Comparison of ENCODE assay signal across 12 cellular contexts in genomic region chr14:54738009-54738408, GRCh38.
DNase-seq lines count a peak whose midpoint lies in the region; ATAC-seq and TF ChIP-seq lines count a peak whose summit lies in the region.
"Had no signal": no experiment of that assay in that cellular context is flagged by ENCODE, and none has a peak within 500 bp of the region (broad histone marks: within the 10 kb centered on the region; RNA-seq: fewer than 3 reads in every experiment).

No MANE protein-coding gene starts in this region.

- intact Hi-C loops in dorsolateral prefrontal cortex (cut with DNase I) = no loop called here
- intact Hi-C loops in CD4-positive, alpha-beta T cell (cut with DNase I, micrococcal nuclease) = no loop called here

- no peaks in the 10 kb centered on the region for H3K9me3 ChIP-seq in right atrium auricular region
- H3K9me3 ChIP-seq in CD4-positive, alpha-beta T cell (ENCODE audit: control insufficient read depth, low read length) = no peaks in the 10 kb centered on the region

- H3K36me3 ChIP-seq in right atrium auricular region = peaks cover 19% of the 10 kb centered on the region

- H3K9me3 Mint-ChIP-seq in stimulated activated naive CD8-positive, alpha-beta T cell treated with anti-CD3 and anti-CD28 coated beads, Interleukin-15, Interleukin-2, amounts not matched to agents 100 ng/mL and 50 ng/mL, for 24 hours = no peaks in the 10 kb centered on the region
- no peaks in the 10 kb centered on the region for H3K9me3 Mint-ChIP-seq in activated CD8-positive, alpha-beta T cell treated with anti-CD3 and anti-CD28 coated beads, Interleukin-2, amount 10 ng/mL, durations not matched to agents 7 days and 5 days (ENCODE audit: insufficient read depth)
- no peaks in the 10 kb centered on the region for H3K9me3 Mint-ChIP-seq in CD4-positive, alpha-beta T cell

- H3K4me1 Mint-ChIP-seq in stimulated activated naive CD8-positive, alpha-beta T cell treated with anti-CD3 and anti-CD28 coated beads, Interleukin-15, Interleukin-2, amounts not matched to agents 100 ng/mL and 50 ng/mL, for 24 hours (ENCODE audit: low read depth) = peaks cover 73% of the 10 kb centered on the region
- peaks cover 88% of the 10 kb centered on the region for H3K4me1 Mint-ChIP-seq in activated CD8-positive, alpha-beta T cell treated with anti-CD3 and anti-CD28 coated beads, Interleukin-2, amount 10 ng/mL, durations not matched to agents 7 days and 5 days (ENCODE audit: low read depth)
- H3K4me1 Mint-ChIP-seq in CD4-positive, alpha-beta T cell (ENCODE audit: low read depth) = peaks cover 35% of the 10 kb centered on the region

- H3K4me3 ChIP-seq in right atrium auricular region (no peak overlapping the region), dorsolateral prefrontal cortex (no peak overlapping the region)
- H3K4me3 ChIP-seq: GM23248 had no signal

- peak overlapping the region; percentile 86 for H3K27ac Mint-ChIP-seq in stimulated activated naive CD8-positive, alpha-beta T cell treated with anti-CD3 and anti-CD28 coated beads, Interleukin-15, Interleukin-2, amounts not matched to agents 100 ng/mL and 50 ng/mL, for 24 hours
- peak overlapping the region; percentile 74 for H3K27ac Mint-ChIP-seq in activated CD8-positive, alpha-beta T cell treated with anti-CD3 and anti-CD28 coated beads, Interleukin-2, amount 10 ng/mL, durations not matched to agents 7 days and 5 days
- no peak overlapping the region for H3K27ac Mint-ChIP-seq in CD4-positive, alpha-beta T cell
- H3K27ac Mint-ChIP-seq: CD4-positive, CD25-positive, alpha-beta regulatory T cell had no signal

- CTCF ChIA-PET in activated CD8-positive, alpha-beta T cell treated with anti-CD3 and anti-CD28 coated beads, Interleukin-2, amount 10 ng/mL, durations not matched to agents 7 days and 5 days (lab: Charles Lee) = interaction anchor here (0.7 to 2.3 kb wide), 4 partner anchors 35 to 228 kb away, joined by 3 to 9 read pairs (median 4); partner anchors contain the start of genes CGRRF1 and SAMD4A
- CTCF ChIA-PET in CD4-positive, alpha-beta T cell (lab: Charles Lee) = no interaction called here

- peak overlapping the region; percentile 22 for H3K4me3 Mint-ChIP-seq in stimulated activated naive CD8-positive, alpha-beta T cell treated with anti-CD3 and anti-CD28 coated beads, Interleukin-15, Interleukin-2, amounts not matched to agents 100 ng/mL and 50 ng/mL, for 24 hours
- peak overlapping the region; percentile 29 for H3K4me3 Mint-ChIP-seq in activated CD8-positive, alpha-beta T cell treated with anti-CD3 and anti-CD28 coated beads, Interleukin-2, amount 10 ng/mL, durations not matched to agents 7 days and 5 days
- no peak overlapping the region for H3K4me3 Mint-ChIP-seq in CD4-positive, alpha-beta T cell
- H3K4me3 Mint-ChIP-seq: CD4-positive, CD25-positive, alpha-beta regulatory T cell had no signal

- POLR2A ChIA-PET in activated CD8-positive, alpha-beta T cell treated with anti-CD3 and anti-CD28 coated beads, Interleukin-2, amount 10 ng/mL, durations not matched to agents 7 days and 5 days (lab: Charles Lee) = no interaction called here
- POLR2A ChIA-PET in CD4-positive, alpha-beta T cell (lab: Charles Lee) = no interaction called here

- TF ChIP-seq CTCF in right atrium auricular region (IDR thresholded peaks at IDR 0.05) = no peak
- TF ChIP-seq CTCF in dorsolateral prefrontal cortex (IDR thresholded peaks at IDR 0.05 in 54 of 56, conservative IDR thresholded peaks at IDR 0.05 in 2 of 56; ENCODE audit: low read depth in 1 of 56, partially characterized antibody in 56 of 56) = no peak
- no peak for TF ChIP-seq CTCF in CD4-positive, alpha-beta T cell (IDR thresholded peaks at IDR 0.05)

- no peak for DNase-seq in stimulated activated naive CD8-positive, alpha-beta T cell treated with anti-CD3 and anti-CD28 coated beads, Interleukin-15, Interleukin-2, amounts not matched to agents 100 U/mL and 50 U/mL, for 24 hours
- no peak for DNase-seq in activated CD8-positive, alpha-beta T cell treated with anti-CD3 and anti-CD28 coated beads, Interleukin-2, amount 10 ng/mL, durations not matched to agents 7 days and 5 days
- DNase-seq in right atrium auricular region (ENCODE audit: low spot score) (peak; percentile 52), AML-193 (lab: John Stamatoyannopoulos, UW) (no peak), dorsolateral prefrontal cortex (no peak)
- no peak for DNase-seq in NK-92 treated with Interleukin-12 subunit alpha and Interleukin-12 subunit beta, amount 100 ng/mL, for 24 hours (lab: John Stamatoyannopoulos, UW)
- DNase-seq in CD4-positive, alpha-beta T cell = no peak
- DNase-seq: amniotic stem cell, NCI-H1105 treated with DMSO at 0.1 percent for 48 hours had no signal

- H3K27ac ChIP-seq in right atrium auricular region = peak overlapping the region; percentile 6 to 61
- H3K27ac ChIP-seq in dorsolateral prefrontal cortex = no peak overlapping the region
- H3K27ac ChIP-seq in CD4-positive, alpha-beta T cell (ENCODE audit: low read depth, low read length) = no peak overlapping the region
- H3K27ac ChIP-seq: GM23248 had no signal

- H3K4me1 ChIP-seq in right atrium auricular region = peaks cover 0 to 25% of the 10 kb centered on the region in 2 donors

- no peak for ATAC-seq in stimulated activated naive CD8-positive, alpha-beta T cell treated with anti-CD3 and anti-CD28 coated beads, Interleukin-15, Interleukin-2, amounts not matched to agents 100 U/mL and 50 U/mL, for 24 hours
- ATAC-seq in activated CD8-positive, alpha-beta T cell treated with anti-CD3 and anti-CD28 coated beads, Interleukin-2, amount 10 ng/mL, durations not matched to agents 7 days and 5 days = no peak
- ATAC-seq in CD4-positive, alpha-beta T cell (ENCODE audit: poor library complexity) = no peak

- H3K27me3 ChIP-seq in right atrium auricular region (no peaks in the 10 kb centered on the region), dorsolateral prefrontal cortex (no peaks in the 10 kb centered on the region)
- H3K27me3 ChIP-seq in CD4-positive, alpha-beta T cell (ENCODE audit: control insufficient read depth, insufficient read depth, low read length) = no peaks in the 10 kb centered on the region

- peaks cover 14% of the 10 kb centered on the region for H3K36me3 Mint-ChIP-seq in stimulated activated naive CD8-positive, alpha-beta T cell treated with anti-CD3 and anti-CD28 coated beads, Interleukin-15, Interleukin-2, amounts not matched to agents 100 ng/mL and 50 ng/mL, for 24 hours (ENCODE audit: low read depth)
- H3K36me3 Mint-ChIP-seq in activated CD8-positive, alpha-beta T cell treated with anti-CD3 and anti-CD28 coated beads, Interleukin-2, amount 10 ng/mL, durations not matched to agents 7 days and 5 days (ENCODE audit: low read depth) = peaks cover 9% of the 10 kb centered on the region
- no peaks in the 10 kb centered on the region for H3K36me3 Mint-ChIP-seq in CD4-positive, alpha-beta T cell (ENCODE audit: low read depth)
- H3K36me3 Mint-ChIP-seq: CD4-positive, CD25-positive, alpha-beta regulatory T cell had no signal

- H3K27me3 Mint-ChIP-seq in stimulated activated naive CD8-positive, alpha-beta T cell treated with anti-CD3 and anti-CD28 coated beads, Interleukin-15, Interleukin-2, amounts not matched to agents 100 ng/mL and 50 ng/mL, for 24 hours = no peaks in the 10 kb centered on the region
- no peaks in the 10 kb centered on the region for H3K27me3 Mint-ChIP-seq in activated CD8-positive, alpha-beta T cell treated with anti-CD3 and anti-CD28 coated beads, Interleukin-2, amount 10 ng/mL, durations not matched to agents 7 days and 5 days (ENCODE audit: low read depth)
- no peaks in the 10 kb centered on the region for H3K27me3 Mint-ChIP-seq in CD4-positive, alpha-beta T cell

Comparison
In these comparisons a context has a peak if more than half of its experiments do, and no peak if none do; other contexts are left out.
1. H3K27ac ChIP-seq: peak in right atrium auricular region (2 of 2); none in dorsolateral prefrontal cortex (0 of 59) and CD4-positive, alpha-beta T cell (single experiment).